In the genomic region with DNA sequence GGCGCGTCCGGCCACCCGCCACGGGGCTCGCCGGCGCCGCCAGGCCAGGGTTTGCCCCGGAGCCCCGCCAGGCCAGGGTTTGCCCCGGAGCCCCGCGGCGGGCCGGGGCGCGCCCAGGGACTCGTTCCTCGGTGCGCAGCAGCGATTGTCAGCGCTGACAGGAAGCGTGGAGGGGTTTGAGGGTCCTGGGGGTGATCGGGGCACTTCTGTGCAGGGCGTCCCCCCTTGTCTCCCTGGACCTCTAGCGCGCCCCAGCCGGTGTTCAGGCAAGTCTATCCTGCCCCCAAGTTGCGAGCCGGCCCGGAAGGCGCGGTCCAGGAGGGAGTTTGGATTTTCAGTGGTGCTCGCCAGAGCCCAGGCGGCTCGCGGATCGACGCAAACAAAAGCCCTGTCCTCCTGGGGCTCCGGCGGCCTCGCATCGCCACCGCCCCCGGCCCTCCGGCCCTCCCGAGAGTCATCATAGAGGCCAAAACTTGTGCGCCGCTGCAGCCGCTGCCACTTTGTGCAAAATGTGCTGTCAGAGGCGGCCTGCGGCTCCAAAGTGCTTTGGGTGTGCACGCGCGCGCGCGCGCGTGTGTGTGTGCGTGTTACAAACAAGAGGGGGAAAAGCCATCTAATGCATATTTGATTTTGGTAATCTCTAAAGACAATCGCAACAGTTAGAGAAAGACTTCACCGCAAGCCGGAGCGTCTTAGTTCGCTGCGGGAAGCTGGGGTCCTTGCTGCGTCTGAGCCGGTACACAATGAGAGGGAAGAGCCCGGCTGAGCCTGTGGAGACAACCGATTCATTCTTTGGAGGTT, we compare ENCODE assay signal across 7 cellular contexts. TPM values are rescaled to one million over a fixed set of nuclear protein-coding genes. Genes with fewer than 3 reads are reported as not detected.
DNase-seq lines count a peak whose midpoint lies in the region; ATAC-seq and TF ChIP-seq lines count a peak whose summit lies in the region.

No MANE protein-coding gene starts in this region.

- no peaks in the 10 kb centered on the region for H3K9me2 ChIP-seq in neural cell (ENCODE audit: insufficient read depth, low read length)

- H3K36me3 Mint-ChIP-seq in activated CD4-positive, alpha-beta memory T cell treated with anti-CD3 and anti-CD28 coated beads for 36 hours, result no peaks in the 10 kb centered on the region

- TF ChIP-seq RAD21 in neural cell (conservative IDR thresholded peaks at IDR 0.05), result no peak

- H3K4me3 ChIP-seq in gastroesophageal sphincter (peak overlapping the region; percentile 40 to 81), neural cell (ENCODE audit: low read length) (peak overlapping the region; percentile 83)

- H3K4me2 ChIP-seq in neural cell (ENCODE audit: low read length), result peak overlapping the region; percentile 52

- CTCF ChIA-PET in activated CD4-positive, alpha-beta memory T cell treated with anti-CD3 and anti-CD28 coated beads for 36 hours (lab: Charles Lee), result no interaction called here

- no peak overlapping the region for H3K27ac Mint-ChIP-seq in activated CD4-positive, alpha-beta memory T cell treated with anti-CD3 and anti-CD28 coated beads for 36 hours

- H3K27me3 Mint-ChIP-seq in activated CD4-positive, alpha-beta memory T cell treated with anti-CD3 and anti-CD28 coated beads for 36 hours, result peaks cover 53% of the 10 kb centered on the region

- H3K4me3 Mint-ChIP-seq in activated CD4-positive, alpha-beta memory T cell treated with anti-CD3 and anti-CD28 coated beads for 36 hours, result peak overlapping the region; percentile 20

- H3K4me1 Mint-ChIP-seq in activated CD4-positive, alpha-beta memory T cell treated with anti-CD3 and anti-CD28 coated beads for 36 hours (ENCODE audit: low read depth), result peaks cover 14% of the 10 kb centered on the region

- WGBS in gastroesophageal sphincter (ENCODE audit: low coverage in 1 of 2), 2 donors, result 0 to 2% methylated on average over 3 to 19 of the region's 72 CpGs

- intact Hi-C loops in activated CD4-positive, alpha-beta memory T cell treated with anti-CD3 and anti-CD28 coated beads for 36 hours (cut with micrococcal nuclease), result loop anchor here (10.0 kb wide), 1 partner anchor 470 kb away; no protein-coding TSS in a partner anchor

- H2AFZ ChIP-seq in neural cell (ENCODE audit: low read depth, low read length), result peak overlapping the region; percentile 16

- peak overlapping the region; percentile 40 for H3K9ac ChIP-seq in neural cell (ENCODE audit: low read length)

- H3K9me3 ChIP-seq in gastroesophageal sphincter (no peaks in the 10 kb centered on the region), neural cell (ENCODE audit: low read length) (no peaks in the 10 kb centered on the region)

- no peaks in the 10 kb centered on the region for H4K20me1 ChIP-seq in neural cell (ENCODE audit: insufficient read depth)

- H3K9me3 Mint-ChIP-seq in activated CD4-positive, alpha-beta memory T cell treated with anti-CD3 and anti-CD28 coated beads for 36 hours, result no peaks in the 10 kb centered on the region

- in situ Hi-C loops in G401 (cut with HindIII; ENCODE audit: low sequenced_read_pairs), result no loop called here

- H3K36me3 ChIP-seq in gastroesophageal sphincter (no peaks in the 10 kb centered on the region), neural cell (ENCODE audit: insufficient read depth, low read length) (no peaks in the 10 kb centered on the region)

- H3K4me1 ChIP-seq in gastroesophageal sphincter, result peaks cover 0 to 56% (median 0%) of the 10 kb centered on the region in 3 donors

- ATAC-seq in HG02884 (IDR thresholded peaks at IDR 0.05; ENCODE audit: unreplicated experiment) (peak; percentile 19), gastroesophageal sphincter (peak; percentile 43)

- no peaks in the 10 kb centered on the region for H3K79me2 ChIP-seq in neural cell (replicated peaks; ENCODE audit: insufficient read depth, low read length)

- peak in 1 of 4 experiments; percentile 7 for TF ChIP-seq CTCF in gastroesophageal sphincter (IDR thresholded peaks at IDR 0.05)
- no peak for TF ChIP-seq CTCF in neural cell (IDR thresholded peaks at IDR 0.05; ENCODE audit: poor library complexity, severe bottlenecking)

- H3K27ac ChIP-seq in gastroesophageal sphincter (peak overlapping the region in 3 of 4 donors; percentile 82 to 89 (median 83)), neural cell (ENCODE audit: low read length) (no peak overlapping the region)

- DNase-seq in G401 (ENCODE audit: low spot score), result peak; percentile 53
- DNase-seq in activated CD4-positive, alpha-beta memory T cell treated with anti-CD3 and anti-CD28 coated beads for 36 hours, result peak; percentile 11
- no peak for DNase-seq in effector CD4-positive, alpha-beta T cell
- no peak for DNase-seq in HPDE6-E6E7 (ENCODE audit: extremely low spot score)

- no peaks in the 10 kb centered on the region for H3F3A ChIP-seq in neural cell (ENCODE audit: insufficient read depth, low read length, poor library complexity, severe bottlenecking)

- TF ChIP-seq POLR2A in gastroesophageal sphincter (IDR thresholded peaks at IDR 0.05), result no peak

- POLR2A ChIA-PET in activated CD4-positive, alpha-beta memory T cell treated with anti-CD3 and anti-CD28 coated beads for 36 hours (lab: Charles Lee), result no interaction called here

- TF ChIP-seq EP300 in gastroesophageal sphincter (IDR thresholded peaks at IDR 0.05) (no peak), neural cell (conservative IDR thresholded peaks at IDR 0.05; ENCODE audit: poor library complexity, severe bottlenecking) (no peak)

- H3K27me3 ChIP-seq in gastroesophageal sphincter, result no peaks in the 10 kb centered on the region
- peaks cover 34% of the 10 kb centered on the region for H3K27me3 ChIP-seq in neural cell (ENCODE audit: insufficient read depth, low read depth, low read length)

TF ChIP-seq in neural cell, 6 proteins besides CTCF, POLR2A, EP300 and RAD21:
- TF ChIP-seq MXI1 (conservative IDR thresholded peaks at IDR 0.05; ENCODE audit: poor library complexity, severe bottlenecking) (peak; percentile 35), TAF1 (IDR thresholded peaks at IDR 0.05; ENCODE audit: low read depth) (no peak)

RNA-seq across cellular contexts. Expression of a gene that starts 1.0 kb away (rescaled TPM):
- not detected in 2 replicates for total RNA-seq in G401 (2014; rRNA removed; shearing (Covaris generic))
- under 1 TPM; 0.10 to 0.12 TPM for total RNA-seq in activated CD4-positive, alpha-beta memory T cell treated with anti-CD3 and anti-CD28 coated beads for 36 hours
- total RNA-seq in gastroesophageal sphincter, result 10 to 100 TPM in 2 of 4 donors, 1 to 10 TPM in 2; 5.0 to 38.0 (median 8.3) TPM
- 0.27 TPM in 1 of 2 replicates, not detected in the other for polyA plus RNA-seq in neural cell
- polyA minus RNA-seq in neural cell, result 0.24 and 0.46 TPM in 2 replicates

Comparison
In these comparisons a context has a peak if more than half of its experiments do, and no peak if none do; other contexts are left out.
1. DNase-seq: peak in G401 (single experiment) and activated CD4-positive, alpha-beta memory T cell treated with anti-CD3 and anti-CD28 coated beads for 36 hours (single experiment); none in effector CD4-positive, alpha-beta T cell (single experiment) and HPDE6-E6E7 (single experiment).